In genomic region chr1:25494952-25495351, GRCh38 we compare ENCODE assay signal across 18 cellular contexts.
"Had no signal": no experiment of that assay in that cellular context is flagged by ENCODE, and none has a peak within 500 bp of the region (broad histone marks: within the 10 kb centered on the region; RNA-seq: fewer than 3 reads in every experiment).

No MANE protein-coding gene starts in this region.

- DNase-seq: activated CD4-positive, alpha-beta T cell treated with anti-CD3 and anti-CD28 coated beads, Interleukin-2, amount 10 ng/mL, durations not matched to agents 24 days and 14 days; activated CD8-positive, alpha-beta T cell treated with anti-CD3 and anti-CD28 coated beads for 36 hours; activated effector memory CD4-positive, alpha-beta T cell treated with Interleukin-2 at 50 U/mL for 16 hours; activated T-cell treated with anti-CD3 and anti-CD28 coated beads, Interleukin-2, amount 50 U/mL, for 1 hour; effector CD8-positive, alpha-beta T cell; heart left ventricle; left ventricle myocardium superior; mesenchymal stem cell; mucosa of descending colon; naive B cell; retina; T-helper 9 cell had no signal

- H3K9me3 Mint-ChIP-seq: activated CD4-positive, alpha-beta T cell treated with anti-CD3 and anti-CD28 coated beads, Interleukin-2, amount 10 ng/mL, durations not matched to agents 24 days and 14 days; activated CD8-positive, alpha-beta T cell treated with anti-CD3 and anti-CD28 coated beads for 36 hours; dendritic cell treated with granulocyte-macrophage colony-stimulating factor and Interleukin-4, amounts not matched to agents 40 ng/mL and 50 ng/mL, for 4 days; naive B cell; stimulated activated naive CD8-positive, alpha-beta T cell treated with anti-CD3 and anti-CD28 coated beads, Interleukin-15, Interleukin-2, amounts not matched to agents 100 ng/mL and 50 ng/mL, for 24 hours had no signal

- H3K9me3 ChIP-seq: esophagus muscularis mucosa, gastroesophageal sphincter, heart left ventricle, mucosa of descending colon, neutrophil had no signal

- ATAC-seq: activated CD8-positive, alpha-beta T cell treated with anti-CD3 and anti-CD28 coated beads for 36 hours; gastroesophageal sphincter; heart left ventricle; left ventricle myocardium superior; mucosa of descending colon had no signal

- H3K4me3 ChIP-seq: esophagus muscularis mucosa, gastroesophageal sphincter, heart left ventricle, mucosa of descending colon had no signal

- H3K4me3 Mint-ChIP-seq: activated CD4-positive, alpha-beta T cell treated with anti-CD3 and anti-CD28 coated beads, Interleukin-2, amount 10 ng/mL, durations not matched to agents 24 days and 14 days; activated CD8-positive, alpha-beta T cell treated with anti-CD3 and anti-CD28 coated beads for 36 hours; activated naive CD8-positive, alpha-beta T cell; dendritic cell treated with granulocyte-macrophage colony-stimulating factor and Interleukin-4, amounts not matched to agents 40 ng/mL and 50 ng/mL, for 4 days; naive B cell; stimulated activated naive CD8-positive, alpha-beta T cell treated with anti-CD3 and anti-CD28 coated beads, Interleukin-15, Interleukin-2, amounts not matched to agents 100 ng/mL and 50 ng/mL, for 24 hours had no signal

- H3K27me3 ChIP-seq: esophagus muscularis mucosa, gastroesophageal sphincter, heart left ventricle, neutrophil had no signal

- H3K27me3 Mint-ChIP-seq: activated CD4-positive, alpha-beta T cell treated with anti-CD3 and anti-CD28 coated beads, Interleukin-2, amount 10 ng/mL, durations not matched to agents 24 days and 14 days; activated CD8-positive, alpha-beta T cell treated with anti-CD3 and anti-CD28 coated beads for 36 hours; activated naive CD8-positive, alpha-beta T cell; dendritic cell treated with granulocyte-macrophage colony-stimulating factor and Interleukin-4, amounts not matched to agents 40 ng/mL and 50 ng/mL, for 4 days; naive B cell; stimulated activated naive CD8-positive, alpha-beta T cell treated with anti-CD3 and anti-CD28 coated beads, Interleukin-15, Interleukin-2, amounts not matched to agents 100 ng/mL and 50 ng/mL, for 24 hours had no signal

- H3K27ac ChIP-seq: heart left ventricle, neutrophil had no signal

- H3K27ac Mint-ChIP-seq: activated CD4-positive, alpha-beta T cell treated with anti-CD3 and anti-CD28 coated beads, Interleukin-2, amount 10 ng/mL, durations not matched to agents 24 days and 14 days; dendritic cell treated with granulocyte-macrophage colony-stimulating factor and Interleukin-4, amounts not matched to agents 40 ng/mL and 50 ng/mL, for 4 days had no signal
